ENCODE assay signal across 8 cellular contexts in genomic region chr1:176559474-176560390, GRCh38.
DNase-seq lines count a peak whose midpoint lies in the region; ATAC-seq and TF ChIP-seq lines count a peak whose summit lies in the region.

No MANE protein-coding gene starts in this region.

- H3K27ac ChIP-seq in dorsolateral prefrontal cortex (no peak overlapping the region), lower lobe of right lung (no peak overlapping the region), uterus (peak overlapping the region; percentile 15 to 50)

- ATAC-seq in GM21381 (IDR thresholded peaks at IDR 0.05; ENCODE audit: unreplicated experiment), result peak; percentile 82
- peak; percentile 79 to 83 for ATAC-seq in lower lobe of right lung

- H3K36me3 ChIP-seq in lower lobe of right lung (no peaks in the 10 kb centered on the region), uterus (no peaks in the 10 kb centered on the region)

- DNase-seq in NCI-H524 (lab: John Stamatoyannopoulos, UW) (peak; percentile 61 to 78), NCI-H524 treated with DMSO at 0.1 percent for 48 hours (lab: John Stamatoyannopoulos, UW) (no peak), KG1 (lab: John Stamatoyannopoulos, UW) (peak; percentile 4), RPMI7951 (ENCODE audit: low read depth) (peak; percentile 42), dorsolateral prefrontal cortex (peak in 6 of 10 donors; percentile 10 to 62 (median 42)), lower lobe of right lung (no peak), uterus (peak; percentile 46 to 60)

- TF ChIP-seq CTCF in dorsolateral prefrontal cortex (IDR thresholded peaks at IDR 0.05 in 54 of 56, conservative IDR thresholded peaks at IDR 0.05 in 2 of 56; ENCODE audit: low read depth in 1 of 56, partially characterized antibody in 56 of 56), result peak; percentile 71 to 96 (median 88)
- peak; percentile 78 for TF ChIP-seq CTCF in lower lobe of right lung (IDR thresholded peaks at IDR 0.05)
- TF ChIP-seq CTCF in uterus (IDR thresholded peaks at IDR 0.05), result peak; percentile 69 to 93 (median 86)

- TF ChIP-seq POLR2A in uterus (IDR thresholded peaks at IDR 0.05), result no peak

- intact Hi-C loops in dorsolateral prefrontal cortex (cut with DNase I) (loop anchor here (1.0 to 10.0 kb wide), 7 partner anchors 131 to 323 kb away; no protein-coding TSS in a partner anchor), lower lobe of right lung (cut with DNase I) (loop anchor here (10.0 kb wide), 1 partner anchor 285 kb away; no protein-coding TSS in a partner anchor), uterus (cut with DNase I; ENCODE audit: low total_unique reads) (no loop called here)

- no peaks in the 10 kb centered on the region for H3K9me3 ChIP-seq in lower lobe of right lung
- H3K9me3 ChIP-seq in uterus, result no peaks in the 10 kb centered on the region

- H3K4me1 ChIP-seq in lower lobe of right lung, result no peaks in the 10 kb centered on the region
- H3K4me1 ChIP-seq in uterus, result peaks cover 0 to 7% of the 10 kb centered on the region in 2 donors

- H3K4me3 ChIP-seq in dorsolateral prefrontal cortex (no peak overlapping the region), lower lobe of right lung (no peak overlapping the region), uterus (no peak overlapping the region)

- H3K27me3 ChIP-seq in dorsolateral prefrontal cortex, result peaks cover 0 to 15% (median 0%) of the 10 kb centered on the region in 45 donors
- peaks cover 6% of the 10 kb centered on the region for H3K27me3 ChIP-seq in lower lobe of right lung (ENCODE audit: low read depth)
- no peaks in the 10 kb centered on the region for H3K27me3 ChIP-seq in uterus

Comparison
In these comparisons a context has a peak if more than half of its experiments do, and no peak if none do; other contexts are left out.
1. DNase-seq: peak in NCI-H524 (2 of 2), KG1 (single experiment), RPMI7951 (single experiment), dorsolateral prefrontal cortex (6 of 10) and uterus (2 of 2); none in NCI-H524 treated with DMSO at 0.1 percent for 48 hours (single experiment) and lower lobe of right lung (single experiment).
2. H3K27ac ChIP-seq: peak in uterus (2 of 2); none in dorsolateral prefrontal cortex (0 of 59) and lower lobe of right lung (single experiment).
3. Peak in every context shown above with its lines, with median percentiles within 50 percentile points of each other: CTCF ChIP-seq.